9 cellular contexts compared by ENCODE assay signal in genomic region chr7:95796617-95797016, GRCh38. TPM values are rescaled to one million over a fixed set of nuclear protein-coding genes. Genes with fewer than 3 reads are reported as not detected.
"Had no signal": no experiment of that assay in that cellular context is flagged by ENCODE, and none has a peak within 500 bp of the region (broad histone marks: within the 10 kb centered on the region; RNA-seq: fewer than 3 reads in every experiment).

No MANE protein-coding gene starts in this region.

- DNase-seq: H9, HCEC 1CT, KBM-7 had no signal

- H3K4me2 ChIP-seq: GM23338 had no signal

- ATAC-seq: GM23338, HepG2 had no signal

- H3K4me3 ChIP-seq: GM23338 had no signal

- H3K4me3 Mint-ChIP-seq: GM23338, H9, IgD-negative memory B cell had no signal

- H3K36me3 Mint-ChIP-seq: IgD-negative memory B cell had no signal

- H3K27ac Mint-ChIP-seq: GM23338, IgD-negative memory B cell had no signal

- FAIRE-seq: H1, H54, HepG2 had no signal

- H3K27me3 Mint-ChIP-seq: IgD-negative memory B cell had no signal

- H3K27ac ChIP-seq: HL-60 had no signal

- H3K9me3 Mint-ChIP-seq: GM23338, H9 had no signal

RNA-seq across cellular contexts. Expression of gene DYNC1I1, which starts 24.3 kb away (rescaled TPM):
- total RNA-seq: HepG2 had no signal
- polyA plus RNA-seq: HepG2, IgD-negative memory B cell had no signal
